ENCODE assay signal across 8 cellular contexts in genomic region chr19:11381535-11382369, GRCh38. TPM values are rescaled to one million over a fixed set of nuclear protein-coding genes. Genes with fewer than 3 reads are reported as not detected.
A peak's percentile ranks its signal among the peaks of the same experiment; 100 is the strongest.
DNase-seq lines count a peak whose midpoint lies in the region; ATAC-seq and TF ChIP-seq lines count a peak whose summit lies in the region.

No MANE protein-coding gene starts in this region.

- H3K4me3 ChIP-seq in ACC112 (ENCODE audit: low read depth, low read length) (peak overlapping the region; percentile 85), epithelial cell of esophagus (ENCODE audit: low read length) (peak overlapping the region; percentile 53), stomach smooth muscle (ENCODE audit: low read length in 2 of 2) (peak overlapping the region; percentile 69 to 86)

- H3K27me3 ChIP-seq in ACC112 (ENCODE audit: insufficient read depth, low read length) (no peaks in the 10 kb centered on the region), stomach smooth muscle (ENCODE audit: control insufficient read depth in 1 of 2, insufficient read depth in 2 of 2, low read length in 2 of 2) (peaks cover 19 to 23% of the 10 kb centered on the region in 2 donors)

- CTCF ChIA-PET in activated CD4-positive, alpha-beta memory T cell treated with anti-CD3 and anti-CD28 coated beads, Interleukin-2, amount 10 ng/mL, durations not matched to agents 7 days and 5 days (lab: Charles Lee) = interaction anchor here (0.6 to 4.5 kb wide), 40 partner anchors 11 to 802 kb away, joined by 3 to 45 read pairs (median 5); partner anchors contain the start of genes CCDC159, ECSIT, ELOF1 and ODAD3

- DNase-seq in NCI-H526 (lab: John Stamatoyannopoulos, UW) (peak; percentile 63 to 80), epithelial cell of esophagus (ENCODE audit: low read depth) (peak; percentile 89)
- DNase-seq in activated CD4-positive, alpha-beta memory T cell treated with anti-CD3 and anti-CD28 coated beads, Interleukin-2, amount 10 ng/mL, durations not matched to agents 7 days and 5 days = peak; percentile 92
- peak in 9 of 10 donors; percentile 42 to 87 (median 67) for DNase-seq in naive thymus-derived CD8-positive, alpha-beta T cell

- H3K36me3 ChIP-seq in ACC112 (ENCODE audit: insufficient read depth, low read length) (no peaks in the 10 kb centered on the region), stomach smooth muscle (ENCODE audit: control insufficient read depth in 2 of 2, insufficient read depth in 2 of 2, low read length in 2 of 2) (no peaks in the 10 kb centered on the region)

- TF ChIP-seq CTCF in epithelial cell of esophagus (IDR thresholded peaks at IDR 0.05; ENCODE audit: insufficient read depth, low read depth, low read length, missing control alignments) = peak; percentile 19

- peak; percentile 42 for ATAC-seq in HG03039 (IDR thresholded peaks at IDR 0.05; ENCODE audit: unreplicated experiment)
- ATAC-seq in naive thymus-derived CD8-positive, alpha-beta T cell = peak; percentile 40 to 44

- peak overlapping the region; percentile 95 for H2AFZ ChIP-seq in ACC112 (ENCODE audit: low read length, unreplicated experiment)

- H3K36me3 Mint-ChIP-seq in activated CD4-positive, alpha-beta memory T cell treated with anti-CD3 and anti-CD28 coated beads, Interleukin-2, amount 10 ng/mL, durations not matched to agents 7 days and 5 days (ENCODE audit: low read depth) = peaks cover 22% of the 10 kb centered on the region
- peaks cover 3 to 4% (median 4%) of the 10 kb centered on the region in 3 donors for H3K36me3 Mint-ChIP-seq in naive thymus-derived CD8-positive, alpha-beta T cell

- H3K27me3 Mint-ChIP-seq in activated CD4-positive, alpha-beta memory T cell treated with anti-CD3 and anti-CD28 coated beads, Interleukin-2, amount 10 ng/mL, durations not matched to agents 7 days and 5 days = peaks cover 16% of the 10 kb centered on the region
- H3K27me3 Mint-ChIP-seq in naive thymus-derived CD8-positive, alpha-beta T cell = peaks cover 3 to 23% (median 10%) of the 10 kb centered on the region in 5 donors

- H3K9me3 Mint-ChIP-seq in activated CD4-positive, alpha-beta memory T cell treated with anti-CD3 and anti-CD28 coated beads, Interleukin-2, amount 10 ng/mL, durations not matched to agents 7 days and 5 days = no peaks in the 10 kb centered on the region
- no peaks in the 10 kb centered on the region for H3K9me3 Mint-ChIP-seq in naive thymus-derived CD8-positive, alpha-beta T cell

- H3K79me2 ChIP-seq in ACC112 (ENCODE audit: control insufficient read depth, insufficient read depth, low read length, unreplicated experiment) = peaks cover 6% of the 10 kb centered on the region

- H3K4me1 Mint-ChIP-seq in activated CD4-positive, alpha-beta memory T cell treated with anti-CD3 and anti-CD28 coated beads, Interleukin-2, amount 10 ng/mL, durations not matched to agents 7 days and 5 days = peaks cover 42% of the 10 kb centered on the region
- H3K4me1 Mint-ChIP-seq in naive thymus-derived CD8-positive, alpha-beta T cell = peaks cover 21 to 49% (median 43%) of the 10 kb centered on the region in 4 donors

- H3K4me1 ChIP-seq in ACC112 (ENCODE audit: control insufficient read depth, insufficient read depth, low read length, unreplicated experiment) = peaks cover 28% of the 10 kb centered on the region
- H3K4me1 ChIP-seq in stomach smooth muscle (ENCODE audit: control insufficient read depth, insufficient read depth, low read length) = peaks cover 42% of the 10 kb centered on the region

- H3K27ac ChIP-seq in ACC112 (ENCODE audit: low read depth, low read length) (peak overlapping the region; percentile 92), stomach smooth muscle (ENCODE audit: low read length) (no peak overlapping the region)

- POLR2A ChIA-PET in activated CD4-positive, alpha-beta memory T cell treated with anti-CD3 and anti-CD28 coated beads, Interleukin-2, amount 10 ng/mL, durations not matched to agents 7 days and 5 days (lab: Charles Lee) = interaction anchor here (0.8 to 2.7 kb wide), 20 partner anchors 13 to 513 kb away, joined by 3 to 25 read pairs (median 5); partner anchors contain the start of genes CCDC159, ECSIT, LDLR and ODAD3
- POLR2A ChIA-PET in naive thymus-derived CD8-positive, alpha-beta T cell (lab: Charles Lee) = interaction anchor here (0.8 to 2.2 kb wide), 9 partner anchors 7 to 200 kb away, joined by 3 to 18 read pairs (median 8); partner anchors contain the start of genes CCDC159, ECSIT, ELOF1 and ODAD3

- H3K27ac Mint-ChIP-seq in activated CD4-positive, alpha-beta memory T cell treated with anti-CD3 and anti-CD28 coated beads, Interleukin-2, amount 10 ng/mL, durations not matched to agents 7 days and 5 days = peak overlapping the region; percentile 99
- peak overlapping the region; percentile 89 to 99 (median 96) for H3K27ac Mint-ChIP-seq in naive thymus-derived CD8-positive, alpha-beta T cell

- H3K9ac ChIP-seq in stomach smooth muscle (ENCODE audit: low read length in 2 of 2) = no peak overlapping the region

- peak; percentile 50 for TF ChIP-seq POLR2A in GM18526 (IDR thresholded peaks at IDR 0.05; ENCODE audit: extremely low read depth, insufficient read length)

- H3K9me3 ChIP-seq in stomach smooth muscle (ENCODE audit: control insufficient read depth in 2 of 2, low read length in 2 of 2) = no peaks in the 10 kb centered on the region

- peak overlapping the region; percentile 84 for H3K4me3 Mint-ChIP-seq in activated CD4-positive, alpha-beta memory T cell treated with anti-CD3 and anti-CD28 coated beads, Interleukin-2, amount 10 ng/mL, durations not matched to agents 7 days and 5 days
- H3K4me3 Mint-ChIP-seq in naive thymus-derived CD8-positive, alpha-beta T cell = peak overlapping the region; percentile 84 to 99 (median 94)

RNA-seq across cellular contexts. Expression of gene EPOR, which starts 2.4 kb away (rescaled TPM):
- 10 to 100 TPM; 10.0 to 10.2 TPM for total RNA-seq in activated CD4-positive, alpha-beta memory T cell treated with anti-CD3 and anti-CD28 coated beads, Interleukin-2, amount 10 ng/mL, durations not matched to agents 7 days and 5 days
- 1 to 10 TPM; 5.1 to 6.2 TPM for total RNA-seq in naive thymus-derived CD8-positive, alpha-beta T cell
- polyA plus RNA-seq in naive thymus-derived CD8-positive, alpha-beta T cell = 1 to 10 TPM; 5.1 to 6.9 (median 5.9) TPM

RNA-seq across cellular contexts. Expression of gene SWSAP1, which starts 7.3 kb away (rescaled TPM):
- total RNA-seq in activated CD4-positive, alpha-beta memory T cell treated with anti-CD3 and anti-CD28 coated beads, Interleukin-2, amount 10 ng/mL, durations not matched to agents 7 days and 5 days = 1 to 10 TPM; 2.6 to 2.9 TPM
- total RNA-seq in naive thymus-derived CD8-positive, alpha-beta T cell = 1 to 10 TPM; 5.6 to 5.7 TPM
- 1 to 10 TPM; 4.3 to 5.8 (median 4.7) TPM for polyA plus RNA-seq in naive thymus-derived CD8-positive, alpha-beta T cell

RNA-seq across cellular contexts. Expression of gene PLPPR2, which starts 26.5 kb away (rescaled TPM):
- total RNA-seq in activated CD4-positive, alpha-beta memory T cell treated with anti-CD3 and anti-CD28 coated beads, Interleukin-2, amount 10 ng/mL, durations not matched to agents 7 days and 5 days = 1 to 10 TPM; 2.0 to 2.6 TPM
- total RNA-seq in naive thymus-derived CD8-positive, alpha-beta T cell = 1 to 10 TPM; 8.4 to 8.7 TPM
- under 1 TPM; 0.22 to 0.33 (median 0.30) TPM for polyA plus RNA-seq in naive thymus-derived CD8-positive, alpha-beta T cell

RNA-seq across cellular contexts. Expression of gene CCDC159, which starts 35.4 kb away (rescaled TPM):
- total RNA-seq in activated CD4-positive, alpha-beta memory T cell treated with anti-CD3 and anti-CD28 coated beads, Interleukin-2, amount 10 ng/mL, durations not matched to agents 7 days and 5 days = 10 to 100 TPM; 24.0 to 24.7 TPM
- 10 to 100 TPM; 59.9 to 61.6 TPM for total RNA-seq in naive thymus-derived CD8-positive, alpha-beta T cell
- polyA plus RNA-seq in naive thymus-derived CD8-positive, alpha-beta T cell = 10 to 100 TPM; 13.7 to 16.8 (median 15.0) TPM

RNA-seq across cellular contexts. Expression of gene TMEM205, which starts 35.7 kb away (rescaled TPM):
- 10 to 100 TPM; 32.6 to 35.1 TPM for total RNA-seq in activated CD4-positive, alpha-beta memory T cell treated with anti-CD3 and anti-CD28 coated beads, Interleukin-2, amount 10 ng/mL, durations not matched to agents 7 days and 5 days
- 10 to 100 TPM; 22.9 to 25.8 TPM for total RNA-seq in naive thymus-derived CD8-positive, alpha-beta T cell
- polyA plus RNA-seq in naive thymus-derived CD8-positive, alpha-beta T cell = 10 to 100 TPM; 56.6 to 76.1 (median 66.8) TPM
